ENCODE assay signal across 23 cellular contexts in the genomic region with DNA sequence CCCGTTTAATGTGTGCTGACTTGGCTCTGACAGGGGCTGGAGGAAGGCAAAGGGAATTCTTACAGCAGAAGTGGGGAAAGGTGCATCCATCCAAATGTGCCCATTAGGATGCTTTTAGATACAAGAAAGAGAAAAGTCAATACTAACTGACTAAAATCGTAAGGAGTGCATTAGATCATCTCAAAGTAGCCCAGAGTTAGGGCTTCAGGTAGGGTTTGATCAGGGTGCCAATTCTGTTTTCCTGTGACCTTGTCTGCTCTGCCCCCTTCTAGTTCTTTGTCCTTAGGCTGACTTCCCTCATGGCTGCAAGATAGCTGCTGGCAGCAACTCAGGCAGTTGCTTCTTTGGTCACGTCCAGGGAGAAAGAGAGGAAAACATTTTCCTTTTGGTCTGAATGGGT.
DNase-seq lines count a peak whose midpoint lies in the region; FAIRE-seq and TF ChIP-seq lines count a peak whose summit lies in the region.
"Had no signal": no experiment of that assay in that cellular context is flagged by ENCODE, and none has a peak within 500 bp of the region (broad histone marks: within the 10 kb centered on the region; RNA-seq: fewer than 3 reads in every experiment).

No MANE protein-coding gene starts in this region.

- H3K27me3 ChIP-seq in BLaER1 (no peaks in the 10 kb centered on the region), H1 (replicated peaks in 1 of 4; ENCODE audit: control insufficient read depth in 3 of 4, extremely low read depth in 1 of 4, insufficient read depth in 3 of 4, low read length in 3 of 4) (peaks cover 0 to 4% (median 0%) of the 10 kb centered on the region in 4 experiments; a peak in 2 of 7 replicates), trophoblast cell (ENCODE audit: insufficient read depth, low read length) (no peaks in the 10 kb centered on the region)

- H4K8ac ChIP-seq in H1 (ENCODE audit: extremely low read depth, insufficient read depth, low read length) (no peak overlapping the region), trophoblast cell (ENCODE audit: low read depth, low read length) (no peak overlapping the region)

- peak overlapping the region; percentile 35; the same call in 1 of the 2 replicates for H2BK12ac ChIP-seq in H1 (ENCODE audit: low read depth, low read length)
- H2BK12ac ChIP-seq in trophoblast cell (ENCODE audit: low read length): no peak overlapping the region

- no peak overlapping the region for H2BK5ac ChIP-seq in H1 (ENCODE audit: low read depth, low read length)
- H2BK5ac ChIP-seq in trophoblast cell (ENCODE audit: low read depth, low read length, poor library complexity): no peak overlapping the region

- H3K79me2 ChIP-seq in H1 (ENCODE audit: control insufficient read depth in 1 of 2, insufficient read depth in 2 of 2, low read length in 2 of 2): no peaks in the 10 kb centered on the region
- no peaks in the 10 kb centered on the region for H3K79me2 ChIP-seq in trophoblast cell (ENCODE audit: control insufficient read depth, insufficient read depth, low read length, poor library complexity)

- no peaks in the 10 kb centered on the region for H3K36me3 Mint-ChIP-seq in T-helper 2 cell treated with Interferon-gamma antibody and Interleukin-4, amounts not matched to agents 5 μg/mL and 100 μg/mL, for 36 hours (ENCODE audit: low read depth)
- H3K36me3 Mint-ChIP-seq: CD14-positive monocyte; CD4-positive, alpha-beta memory T cell; CD4-positive, CD25-positive, alpha-beta regulatory T cell; CD8-positive, alpha-beta memory T cell had no signal

- TF ChIP-seq RAD21 in H1 (IDR thresholded peaks at IDR 0.05 in 1 of 2, conservative IDR thresholded peaks at IDR 0.05 in 1 of 2; ENCODE audit: low read depth in 2 of 2, low read length in 2 of 2): no peak

- peak overlapping the region; percentile 50; the same call in 1 of the 2 replicates for H2BK20ac ChIP-seq in H1 (ENCODE audit: low read length)

- no peak overlapping the region for H3K4me3 Mint-ChIP-seq in T-helper 2 cell treated with Interferon-gamma antibody and Interleukin-4, amounts not matched to agents 5 μg/mL and 100 μg/mL, for 36 hours
- H3K4me3 Mint-ChIP-seq: B cell; CD4-positive, alpha-beta memory T cell; CD4-positive, CD25-positive, alpha-beta regulatory T cell; CD8-positive, alpha-beta memory T cell had no signal

- H3K9ac ChIP-seq in BLaER1: no peak overlapping the region
- H3K9ac ChIP-seq in H1 (replicated peaks in 1 of 4; ENCODE audit: extremely low read depth in 1 of 4, low read depth in 3 of 4, low read length in 3 of 4): no peak overlapping the region
- H3K9ac ChIP-seq in trophoblast cell (ENCODE audit: low read length): no peak overlapping the region

- no peaks in the 10 kb centered on the region for H4K20me1 ChIP-seq in BLaER1
- peaks cover 0 to 2% of the 10 kb centered on the region in 2 experiments for H4K20me1 ChIP-seq in H1 (replicated peaks in 1 of 2; ENCODE audit: control insufficient read depth in 1 of 2, insufficient read depth in 2 of 2, low read length in 2 of 2)

- no peaks in the 10 kb centered on the region for H3K27me3 Mint-ChIP-seq in T-helper 2 cell treated with Interferon-gamma antibody and Interleukin-4, amounts not matched to agents 5 μg/mL and 100 μg/mL, for 36 hours (ENCODE audit: low read depth)
- H3K27me3 Mint-ChIP-seq: CD4-positive, CD25-positive, alpha-beta regulatory T cell had no signal

- TF ChIP-seq POLR2A in H1 (IDR thresholded peaks at IDR 0.05; ENCODE audit: control extremely low read depth in 1 of 2, low read depth in 2 of 2, low read length in 2 of 2): no peak

- peaks cover 5% of the 10 kb centered on the region for H3K23me2 ChIP-seq in H1 (ENCODE audit: low read depth, low read length)

- no peak overlapping the region for H2AK5ac ChIP-seq in H1 (ENCODE audit: low read depth, low read length)
- no peak overlapping the region for H2AK5ac ChIP-seq in trophoblast cell (ENCODE audit: low read length)

- H4K91ac ChIP-seq in H1 (replicated peaks; ENCODE audit: insufficient read length, low read length): no peak overlapping the region
- peak overlapping the region; percentile 55 for H4K91ac ChIP-seq in trophoblast cell (ENCODE audit: low read depth, low read length)

- H2AFZ ChIP-seq in H1 (ENCODE audit: low read length): no peak overlapping the region
- no peak overlapping the region for H2AFZ ChIP-seq in trophoblast cell (ENCODE audit: insufficient read depth, low read length, poor library complexity)

- H3K4me2 ChIP-seq in BLaER1 (peak overlapping the region; percentile 79; the same call in 1 of the 2 replicates), H1 (ENCODE audit: insufficient read depth in 1 of 2, low read depth in 2 of 2, low read length in 2 of 2) (no peak overlapping the region), trophoblast cell (ENCODE audit: low read length) (no peak overlapping the region)
- H3K4me2 ChIP-seq: A549 had no signal

- no peak overlapping the region for H3K18ac ChIP-seq in H1 (ENCODE audit: extremely low read depth, low read length)
- H3K18ac ChIP-seq in trophoblast cell (ENCODE audit: low read length): no peak overlapping the region

- H3K79me1 ChIP-seq in H1 (ENCODE audit: low read depth, low read length) (no peaks in the 10 kb centered on the region), trophoblast cell (ENCODE audit: low read length) (peaks cover 23% of the 10 kb centered on the region)

- no peaks in the 10 kb centered on the region for H3K36me3 ChIP-seq in BLaER1
- H3K36me3 ChIP-seq in H1 (ENCODE audit: control insufficient read depth in 2 of 4, insufficient read depth in 4 of 4, low read length in 3 of 4): no peaks in the 10 kb centered on the region
- H3K36me3 ChIP-seq in trophoblast cell (ENCODE audit: control insufficient read depth in 1 of 2, insufficient read depth in 2 of 2, low read length in 2 of 2): no peaks in the 10 kb centered on the region

- POLR2A ChIA-PET in H1 (lab: Charles Lee; ENCODE audit: partially characterized antibody): no interaction called here

- no peak overlapping the region for H3K14ac ChIP-seq in H1 (ENCODE audit: insufficient read length)
- no peak overlapping the region for H3K14ac ChIP-seq in trophoblast cell (ENCODE audit: low read length)

- no peak overlapping the region for H3K23ac ChIP-seq in H1 (ENCODE audit: insufficient read length)
- H3K23ac ChIP-seq in trophoblast cell (ENCODE audit: low read length): no peak overlapping the region

- no peak for FAIRE-seq in H1 (lab: Jason Lieb, UNC)
- FAIRE-seq: A549, D721Med, G401.6, GM12878, GM19239 had no signal

- H3K4me1 Mint-ChIP-seq in T-helper 2 cell treated with Interferon-gamma antibody and Interleukin-4, amounts not matched to agents 5 μg/mL and 100 μg/mL, for 36 hours (ENCODE audit: low read depth): peaks cover 19% of the 10 kb centered on the region
- H3K4me1 Mint-ChIP-seq: CD4-positive, CD25-positive, alpha-beta regulatory T cell had no signal

- TF ChIP-seq CTCF in H1 (IDR thresholded peaks at IDR 0.05; ENCODE audit: control extremely low read depth in 1 of 3, insufficient read depth in 1 of 3, low read depth in 1 of 3, low read length in 3 of 3) (no peak), GM10266 (IDR thresholded peaks at IDR 0.05; ENCODE audit: control insufficient read depth, insufficient read depth, low read depth, missing control alignments) (no peak)

- H4K5ac ChIP-seq in H1 (ENCODE audit: insufficient read length, low read depth, low read length): no peak overlapping the region

- H2BK120ac ChIP-seq in H1 (replicated peaks; ENCODE audit: low read depth, low read length) (no peak overlapping the region), trophoblast cell (ENCODE audit: insufficient read depth, low read length, poor library complexity) (no peak overlapping the region)

- TF ChIP-seq EP300 in H1 (IDR thresholded peaks at IDR 0.05; ENCODE audit: borderline replicate concordance in 1 of 2, low read depth in 2 of 2, low read length in 2 of 2): no peak

- no peak overlapping the region for H4K12ac ChIP-seq in trophoblast cell (ENCODE audit: low read depth, low read length)

- no peaks in the 10 kb centered on the region for H3K9me3 Mint-ChIP-seq in T-helper 2 cell treated with Interferon-gamma antibody and Interleukin-4, amounts not matched to agents 5 μg/mL and 100 μg/mL, for 36 hours
- H3K9me3 Mint-ChIP-seq: CD4-positive, alpha-beta memory T cell; CD8-positive, alpha-beta memory T cell had no signal

- CTCF ChIA-PET in H1 (lab: Charles Lee; ENCODE audit: partially characterized antibody): interaction anchor here (0.6 to 8.4 kb wide), 13 partner anchors 9 to 535 kb away, joined by 3 to 135 read pairs (median 4); no protein-coding TSS in a partner anchor

- H3K56ac ChIP-seq in H1 (replicated peaks; ENCODE audit: insufficient read length, low read depth, low read length): no peak overlapping the region

- no peak for DNase-seq in T-helper 2 cell treated with Interferon-gamma antibody and Interleukin-4, amounts not matched to agents 5 μg/mL and 100 μg/mL, for 36 hours (ENCODE audit: low spot score)
- no peak for DNase-seq in T-helper 2 cell
- DNase-seq in H1 (ENCODE audit: low read depth in 1 of 2, low spot score in 2 of 2): no peak
- DNase-seq in trophoblast cell: no peak
- no peak for DNase-seq in NCI-H2227 (lab: John Stamatoyannopoulos, UW; ENCODE audit: unreplicated experiment)
- DNase-seq in GM10266 (ENCODE audit: extremely low spot score): no peak
- DNase-seq: AML-193; C1 segment of cervical spinal cord; CD4-positive, alpha-beta memory T cell; CD4-positive, CD25-positive, alpha-beta regulatory T cell; CD8-positive, alpha-beta memory T cell; COR-L47; DMS79 treated with DMSO at 0.1 percent for 48 hours; GF-D8 had no signal

- no peak overlapping the region for H2BK15ac ChIP-seq in H1 (ENCODE audit: low read length)

- WGBS in H1 (ENCODE audit: extremely low coverage in 1 of 2, insufficient coverage in 1 of 2, insufficient read length in 1 of 2, insufficient replicate concordance in 2 of 2, low coverage in 1 of 2, low lambda C conversion rate in 2 of 2, missing lambda C conversion rate in 1 of 2), 2 experiments: 67% methylated on average over 3 of the region's 3 CpGs; no CpG with 5 or more reads in 1 of the 2 experiments
- no CpG with 5 or more reads among the region's 3 CpGs for WGBS in trophoblast cell (ENCODE audit: extremely low coverage, insufficient coverage, insufficient read length)

- H3K4me1 ChIP-seq in BLaER1 (peaks cover 67% of the 10 kb centered on the region), H1 (replicated peaks in 1 of 4; ENCODE audit: control insufficient read depth in 3 of 4, insufficient read depth in 4 of 4, low read length in 3 of 4) (peaks cover 9 to 30% (median 25%) of the 10 kb centered on the region in 4 experiments), trophoblast cell (ENCODE audit: control insufficient read depth in 1 of 2, insufficient read depth in 2 of 2, low read length in 2 of 2) (peaks cover 33 to 39% of the 10 kb centered on the region in 2 experiments)
- H3K4me1 ChIP-seq: A549 had no signal

- H3K4ac ChIP-seq in H1 (replicated peaks; ENCODE audit: insufficient read length, low read depth, low read length) (no peak overlapping the region), trophoblast cell (ENCODE audit: low read depth, low read length) (no peak overlapping the region)

- H3K4me3 ChIP-seq in BLaER1 (no peak overlapping the region), H1 (ENCODE audit: extremely low read depth in 1 of 4, insufficient read depth in 2 of 4, low read depth in 3 of 4, low read length in 4 of 4) (no peak overlapping the region), trophoblast cell (ENCODE audit: low read depth, low read length) (no peak overlapping the region)
- H3K4me3 ChIP-seq: A549, GM12878 had no signal

- H3K9me3 ChIP-seq in BLaER1 (no peaks in the 10 kb centered on the region), H1 (ENCODE audit: insufficient read depth in 2 of 2, low read depth in 1 of 2, low read length in 1 of 2) (no peaks in the 10 kb centered on the region), trophoblast cell (ENCODE audit: insufficient read depth, low read depth, low read length) (peaks cover 7% of the 10 kb centered on the region)
- H3K9me3 ChIP-seq: A549 had no signal

- H3K27ac Mint-ChIP-seq in T-helper 2 cell treated with Interferon-gamma antibody and Interleukin-4, amounts not matched to agents 5 μg/mL and 100 μg/mL, for 36 hours: peak overlapping the region; percentile 16
- H3K27ac Mint-ChIP-seq: B cell; CD4-positive, alpha-beta memory T cell; CD8-positive, alpha-beta memory T cell had no signal

- H3K27ac ChIP-seq in BLaER1 (peak overlapping the region; percentile 77; the same call in 1 of the 2 replicates), H1 (ENCODE audit: low read depth, low read length) (no peak overlapping the region), trophoblast cell (ENCODE audit: low read depth, low read length) (peak overlapping the region; percentile 18)
- H3K27ac ChIP-seq: 22Rv1, A549 had no signal
